ENCODE assay signal across 15 cellular contexts in the genomic region with DNA sequence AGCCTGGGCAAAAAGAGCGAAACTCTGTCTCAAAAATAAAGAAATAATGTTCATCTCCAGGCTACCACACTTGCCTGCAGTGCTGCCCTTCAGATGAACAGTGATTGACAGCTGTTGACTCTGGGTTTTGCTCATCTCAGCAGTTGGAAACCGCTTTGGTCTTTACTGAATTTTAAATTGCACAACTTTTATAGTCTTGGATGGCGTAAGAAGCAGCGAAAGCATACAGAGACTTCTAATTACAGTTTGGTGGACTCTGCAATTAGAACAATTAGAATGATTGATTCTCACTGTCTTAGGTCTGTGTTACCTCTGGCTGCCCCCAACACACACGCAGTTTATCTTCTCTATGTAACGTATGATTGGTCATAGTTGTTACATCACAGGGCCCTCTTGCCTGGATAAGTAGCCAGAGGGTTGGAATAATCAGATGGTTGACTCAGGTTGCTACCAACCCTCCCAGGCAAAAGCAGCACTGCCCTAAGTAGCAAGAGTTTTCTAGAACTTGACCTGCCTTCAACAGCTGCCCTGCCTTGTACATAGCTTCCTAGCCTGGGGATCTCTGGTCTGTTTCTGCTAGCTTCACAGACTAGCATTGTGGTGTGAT. TPM values are rescaled to one million over a fixed set of nuclear protein-coding genes. Genes with fewer than 3 reads are reported as not detected.
DNase-seq lines count a peak whose midpoint lies in the region; ATAC-seq and TF ChIP-seq lines count a peak whose summit lies in the region.
"Had no signal": no experiment of that assay in that cellular context is flagged by ENCODE, and none has a peak within 500 bp of the region (broad histone marks: within the 10 kb centered on the region; RNA-seq: fewer than 3 reads in every experiment).

No MANE protein-coding gene starts in this region.

- H3F3A ChIP-seq in Loucy (ENCODE audit: low read depth), result no peaks in the 10 kb centered on the region

- no peaks in the 10 kb centered on the region for H3K9me2 ChIP-seq in Loucy (replicated peaks; ENCODE audit: low read depth, low read length)

- H4K20me1 ChIP-seq in Loucy (ENCODE audit: insufficient read depth, low read length, poor library complexity, severe bottlenecking), result peaks cover 9% of the 10 kb centered on the region

- no peak overlapping the region for H3K4me3 ChIP-seq in CD8-positive, alpha-beta T cell (ENCODE audit: low read depth, low read length)
- H3K4me3 ChIP-seq in Loucy (ENCODE audit: low read length, poor library complexity, severe bottlenecking), result no peak overlapping the region

- peaks cover 57% of the 10 kb centered on the region for H3K79me2 ChIP-seq in Loucy (ENCODE audit: insufficient read depth, low read length)

- intact Hi-C loops in CD8-positive, alpha-beta T cell (cut with DNase I, micrococcal nuclease), result no loop called here
- intact Hi-C loops in activated CD8-positive, alpha-beta T cell treated with anti-CD3 and anti-CD28 coated beads for 36 hours (cut with micrococcal nuclease), result no loop called here

- ATAC-seq in CD8-positive, alpha-beta T cell, result no peak
- ATAC-seq in activated CD8-positive, alpha-beta T cell treated with anti-CD3 and anti-CD28 coated beads for 36 hours, result no peak
- ATAC-seq in naive B cell (ENCODE audit: low read depth in 2 of 2), result no peak

- no peak overlapping the region for H2AFZ ChIP-seq in Loucy (ENCODE audit: low read length)

- H3K9ac ChIP-seq in Loucy (ENCODE audit: low read depth, low read length, poor library complexity, severe bottlenecking), result peak overlapping the region; percentile 77

- peak overlapping the region; percentile 89 for H3K4me2 ChIP-seq in Loucy (ENCODE audit: low read depth, low read length, poor library complexity, severe bottlenecking)

- peak overlapping the region; percentile 62 for H3K27ac Mint-ChIP-seq in CD8-positive, alpha-beta T cell
- H3K27ac Mint-ChIP-seq in activated CD8-positive, alpha-beta T cell treated with anti-CD3 and anti-CD28 coated beads for 36 hours, result peak overlapping the region; percentile 46
- peak overlapping the region in 2 of 6 donors; percentile 42 to 87 for H3K27ac Mint-ChIP-seq in naive B cell
- no peak overlapping the region for H3K27ac Mint-ChIP-seq in chondrocyte (ENCODE audit: unreplicated experiment)

- peaks cover 9% of the 10 kb centered on the region for H3K36me3 ChIP-seq in CD8-positive, alpha-beta T cell (ENCODE audit: insufficient read depth, low read length)
- H3K36me3 ChIP-seq in Loucy (ENCODE audit: insufficient read depth, low read length), result peaks cover 5% of the 10 kb centered on the region; the same call in 1 of the 2 replicates

- TF ChIP-seq CTCF in CD8-positive, alpha-beta T cell (IDR thresholded peaks at IDR 0.05), result no peak
- TF ChIP-seq CTCF in Loucy (conservative IDR thresholded peaks at IDR 0.05; ENCODE audit: low read length), result no peak
- no peak for TF ChIP-seq CTCF in activated CD8-positive, alpha-beta T cell treated with anti-CD3 and anti-CD28 coated beads for 36 hours (IDR thresholded peaks at IDR 0.05)
- no peak for TF ChIP-seq CTCF in chondrocyte (IDR thresholded peaks at IDR 0.05)

- peaks cover 35% of the 10 kb centered on the region for H3K36me3 Mint-ChIP-seq in CD8-positive, alpha-beta T cell
- peaks cover 25% of the 10 kb centered on the region for H3K36me3 Mint-ChIP-seq in activated CD8-positive, alpha-beta T cell treated with anti-CD3 and anti-CD28 coated beads for 36 hours (ENCODE audit: low read depth)
- H3K36me3 Mint-ChIP-seq in naive B cell, result peaks cover 0 to 2% of the 10 kb centered on the region in 2 donors
- H3K36me3 Mint-ChIP-seq in chondrocyte (ENCODE audit: low read depth), result peaks cover 9% of the 10 kb centered on the region

- H3K27me3 ChIP-seq in CD8-positive, alpha-beta T cell (ENCODE audit: insufficient read depth, low read length), result no peaks in the 10 kb centered on the region
- no peaks in the 10 kb centered on the region for H3K27me3 ChIP-seq in Loucy (ENCODE audit: insufficient read depth, low read length, poor library complexity, severe bottlenecking)
- H3K27me3 ChIP-seq: testis had no signal

- no peaks in the 10 kb centered on the region for H3K9me3 ChIP-seq in CD8-positive, alpha-beta T cell (ENCODE audit: low read length)
- H3K9me3 ChIP-seq in Loucy (ENCODE audit: insufficient read depth, low read depth, low read length), result no peaks in the 10 kb centered on the region
- H3K9me3 ChIP-seq: testis had no signal

- H3K27ac ChIP-seq in CD8-positive, alpha-beta T cell (ENCODE audit: low read depth, low read length), result no peak overlapping the region
- H3K27ac ChIP-seq: testis had no signal

- H3K4me1 Mint-ChIP-seq in CD8-positive, alpha-beta T cell (ENCODE audit: low read depth), result peaks cover 72% of the 10 kb centered on the region
- H3K4me1 Mint-ChIP-seq in activated CD8-positive, alpha-beta T cell treated with anti-CD3 and anti-CD28 coated beads for 36 hours (ENCODE audit: low read depth), result peaks cover 60% of the 10 kb centered on the region
- H3K4me1 Mint-ChIP-seq in naive B cell, result peaks cover 43 to 59% (median 57%) of the 10 kb centered on the region in 3 donors
- peaks cover 43% of the 10 kb centered on the region for H3K4me1 Mint-ChIP-seq in chondrocyte (ENCODE audit: low read depth)

- POLR2A ChIA-PET in CD8-positive, alpha-beta T cell (lab: Charles Lee), result interaction anchor here (2.5 to 2.9 kb wide), 2 partner anchors 31 to 41 kb away, joined by 12 to 15 read pairs; a partner anchor contains a TSS
- POLR2A ChIA-PET in activated CD8-positive, alpha-beta T cell treated with anti-CD3 and anti-CD28 coated beads for 36 hours (lab: Charles Lee), result interaction anchor here (1.0 to 1.4 kb wide), 2 partner anchors 8 to 34 kb away, joined by 3 to 4 read pairs; no protein-coding TSS in a partner anchor

- no peaks in the 10 kb centered on the region for H3K9me3 Mint-ChIP-seq in CD8-positive, alpha-beta T cell
- no peaks in the 10 kb centered on the region for H3K9me3 Mint-ChIP-seq in activated CD8-positive, alpha-beta T cell treated with anti-CD3 and anti-CD28 coated beads for 36 hours
- no peaks in the 10 kb centered on the region for H3K9me3 Mint-ChIP-seq in naive B cell
- H3K9me3 Mint-ChIP-seq in chondrocyte (ENCODE audit: low read depth), result no peaks in the 10 kb centered on the region

- no peak for DNase-seq in CD8-positive, alpha-beta T cell
- DNase-seq in activated CD8-positive, alpha-beta T cell treated with anti-CD3 and anti-CD28 coated beads for 36 hours, result no peak
- no peak for DNase-seq in naive B cell
- DNase-seq in GM19240 (ENCODE audit: insufficient read length, low spot score), result no peak
- no peak for DNase-seq in chondrocyte (ENCODE audit: low spot score)
- no peak for DNase-seq in NCI-H2081 (lab: John Stamatoyannopoulos, UW)
- DNase-seq in LoVo (ENCODE audit: low spot score), result no peak
- DNase-seq: activated CD4-positive, alpha-beta T cell treated with anti-CD3 and anti-CD28 coated beads for 1 hour; DMS 273 treated with DMSO at 0.1 percent for 48 hours; NCI-H1417; NCI-H524; Right ventricle myocardium superior; testis had no signal

- CTCF ChIA-PET in CD8-positive, alpha-beta T cell (lab: Charles Lee), result interaction anchor here (0.9 to 16.5 kb wide), 8 partner anchors 8 to 120 kb away, joined by 3 to 196 read pairs (median 40); a partner anchor contains a TSS
- CTCF ChIA-PET in activated CD8-positive, alpha-beta T cell treated with anti-CD3 and anti-CD28 coated beads for 36 hours (lab: Charles Lee), result interaction anchor here (1.2 to 6.5 kb wide), 7 partner anchors 14 to 121 kb away, joined by 5 to 76 read pairs (median 11); a partner anchor contains a TSS

- peaks cover 53% of the 10 kb centered on the region for H3K4me1 ChIP-seq in CD8-positive, alpha-beta T cell (ENCODE audit: insufficient read depth, low read length)
- peaks cover 44% of the 10 kb centered on the region for H3K4me1 ChIP-seq in Loucy (ENCODE audit: insufficient read depth, low read length, poor library complexity, severe bottlenecking)

- peak overlapping the region; percentile 48 for H3K4me3 Mint-ChIP-seq in CD8-positive, alpha-beta T cell
- H3K4me3 Mint-ChIP-seq in activated CD8-positive, alpha-beta T cell treated with anti-CD3 and anti-CD28 coated beads for 36 hours, result peak overlapping the region; percentile 51
- H3K4me3 Mint-ChIP-seq in naive B cell (peak overlapping the region in 5 of 8 donors; percentile 16 to 97 (median 62)), chondrocyte (ENCODE audit: unreplicated experiment) (no peak overlapping the region)

- no peaks in the 10 kb centered on the region for H3K27me3 Mint-ChIP-seq in CD8-positive, alpha-beta T cell (ENCODE audit: low read depth)
- no peaks in the 10 kb centered on the region for H3K27me3 Mint-ChIP-seq in activated CD8-positive, alpha-beta T cell treated with anti-CD3 and anti-CD28 coated beads for 36 hours
- H3K27me3 Mint-ChIP-seq in naive B cell, result no peaks in the 10 kb centered on the region
- no peaks in the 10 kb centered on the region for H3K27me3 Mint-ChIP-seq in chondrocyte (ENCODE audit: low read depth)

RNA-seq across cellular contexts. Expression of a gene that starts 1.8 kb away (rescaled TPM):
- total RNA-seq in CD8-positive, alpha-beta T cell, result 10 to 100 TPM; 37.9 to 41.1 TPM
- total RNA-seq in activated CD8-positive, alpha-beta T cell treated with anti-CD3 and anti-CD28 coated beads for 36 hours, result 10 to 100 TPM; 35.5 to 42.4 TPM
- polyA plus RNA-seq in naive B cell (ENCODE audit: low read depth in 6 of 6), result 10 to 100 TPM in 5 of 6 donors, 1 to 10 TPM in 1; 9.6 to 29.0 (median 15.6) TPM
- total RNA-seq in chondrocyte, result 46.8 to 48.9 TPM (median 47.4 TPM) in 3 replicates

RNA-seq across cellular contexts. Expression of a gene that starts 29.6 kb away (rescaled TPM):
- 10 to 100 TPM; 72.5 to 73.7 TPM for total RNA-seq in CD8-positive, alpha-beta T cell
- total RNA-seq in activated CD8-positive, alpha-beta T cell treated with anti-CD3 and anti-CD28 coated beads for 36 hours, result 100 to 1,000 TPM; 143 to 150 TPM
- polyA plus RNA-seq in naive B cell (ENCODE audit: low read depth in 6 of 6), result 100 to 1,000 TPM in 3 of 6 donors, 10 to 100 TPM in 3; 66.4 to 122 (median 95.9) TPM
- 98.7 to 108 TPM (median 98.7 TPM) in 3 replicates for total RNA-seq in chondrocyte

RNA-seq across cellular contexts. Expression of a gene that starts 40.9 kb away (rescaled TPM):
- total RNA-seq in CD8-positive, alpha-beta T cell, result 10 to 100 TPM; 33.7 to 36.0 TPM
- total RNA-seq in activated CD8-positive, alpha-beta T cell treated with anti-CD3 and anti-CD28 coated beads for 36 hours, result 1 to 10 TPM; 6.6 to 6.7 TPM
- polyA plus RNA-seq in naive B cell (ENCODE audit: low read depth in 6 of 6), result 10 to 100 TPM; 49.2 to 85.5 (median 56.4) TPM
- 0.15 TPM in 1 of 3 replicates, not detected in the others for total RNA-seq in chondrocyte
- total RNA-seq: H4 had no signal

Comparison
In these comparisons a context has a peak if more than half of its experiments do, and no peak if none do; other contexts are left out.
1. RNA of a gene that starts 40.9 kb away (total RNA-seq): 33.7 to 36.0 TPM in CD8-positive, alpha-beta T cell; 6.6 to 6.7 TPM in activated CD8-positive, alpha-beta T cell treated with anti-CD3 and anti-CD28 coated beads for 36 hours and 0.15 TPM in chondrocyte; every median in the first group is over 4 times any median in the second.